27 cellular contexts compared by ENCODE assay signal in the genomic region with DNA sequence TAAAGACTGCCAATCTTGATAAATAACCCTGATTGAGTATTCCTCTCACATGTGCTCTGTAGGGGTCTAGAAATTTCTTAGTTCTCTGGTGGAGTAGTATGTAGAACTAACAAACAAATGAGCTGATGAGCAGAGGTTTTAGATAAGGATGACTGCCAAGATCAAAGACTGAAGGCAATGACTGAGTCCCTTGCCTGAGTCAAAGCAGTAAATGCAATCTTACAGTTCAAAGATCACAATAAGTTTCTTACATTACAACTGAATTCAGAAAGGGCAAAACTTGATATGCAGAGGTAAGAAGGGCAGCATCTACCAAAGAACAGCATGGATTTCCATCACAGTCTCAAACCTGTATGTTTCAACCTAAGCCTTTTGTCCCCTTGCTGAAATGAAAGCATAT.
"Had no signal": no experiment of that assay in that cellular context is flagged by ENCODE, and none has a peak within 500 bp of the region (broad histone marks: within the 10 kb centered on the region; RNA-seq: fewer than 3 reads in every experiment).

No MANE protein-coding gene starts in this region.

- H3K27ac ChIP-seq: ascending aorta, breast epithelium, cardiac muscle cell, coronary artery, dorsolateral prefrontal cortex had no signal

- H3K9me3 Mint-ChIP-seq: activated CD4-positive, alpha-beta T cell treated with anti-CD3 and anti-CD28 coated beads, Interleukin-2, amount 10 ng/mL, durations not matched to agents 7 days and 5 days; activated naive CD8-positive, alpha-beta T cell treated with anti-CD3 and anti-CD28 coated beads, Interleukin-2, amount 10 ng/mL, durations not matched to agents 7 days and 5 days; activated T-helper 2 cell treated with anti-CD3 and anti-CD28 coated beads, Interferon-gamma antibody, Interleukin-2, Interleukin-4, amounts not matched to agents 10 μg/mL and 5 μg/mL and 100 μg/mL, durations not matched to agents 14 hours and 24 hours and 36 hours; endodermal cell had no signal

- H3K36me3 ChIP-seq: ascending aorta, breast epithelium, cardiac muscle cell had no signal

- H3K27ac Mint-ChIP-seq: activated CD4-positive, alpha-beta T cell treated with anti-CD3 and anti-CD28 coated beads, Interleukin-2, amount 10 ng/mL, durations not matched to agents 7 days and 5 days; activated CD8-positive, alpha-beta T cell treated with anti-CD3 and anti-CD28 coated beads for 36 hours; activated naive CD4-positive, alpha-beta T cell treated with anti-CD3 and anti-CD28 coated beads, Interleukin-2, amount 10 ng/mL, durations not matched to agents 7 days and 5 days; activated naive CD4-positive, alpha-beta T cell treated with anti-CD3 and anti-CD28 coated beads, Interleukin-2, amount 50 U/mL, for 72 hours; activated naive CD8-positive, alpha-beta T cell treated with anti-CD3 and anti-CD28 coated beads, Interleukin-2, amount 10 ng/mL, durations not matched to agents 7 days and 5 days; activated T-helper 2 cell treated with anti-CD3 and anti-CD28 coated beads, Interferon-gamma antibody, Interleukin-2, Interleukin-4, amounts not matched to agents 10 μg/mL and 5 μg/mL and 100 μg/mL, durations not matched to agents 14 hours and 24 hours and 36 hours; brain; dendritic cell treated with granulocyte-macrophage colony-stimulating factor and Interleukin-4, amounts not matched to agents 40 ng/mL and 50 ng/mL, for 4 days; endodermal cell had no signal

- H3K4me1 Mint-ChIP-seq: activated CD4-positive, alpha-beta T cell treated with anti-CD3 and anti-CD28 coated beads, Interleukin-2, amount 10 ng/mL, durations not matched to agents 7 days and 5 days; activated naive CD4-positive, alpha-beta T cell treated with anti-CD3 and anti-CD28 coated beads, Interleukin-2, amount 10 ng/mL, durations not matched to agents 7 days and 5 days; activated naive CD8-positive, alpha-beta T cell treated with anti-CD3 and anti-CD28 coated beads, Interleukin-2, amount 10 ng/mL, durations not matched to agents 7 days and 5 days; brain had no signal

- ATAC-seq: activated CD8-positive, alpha-beta T cell treated with anti-CD3 and anti-CD28 coated beads for 36 hours; activated naive CD4-positive, alpha-beta T cell treated with anti-CD3 and anti-CD28 coated beads, Interleukin-2, amount 50 U/mL, for 72 hours; activated T-cell treated with anti-CD3 and anti-CD28 coated beads, Interleukin-2, amount 50 U/mL, for 4 hours; esophagus mucosa had no signal

- H3K4me1 ChIP-seq: ascending aorta, breast epithelium had no signal

- H3K4me3 Mint-ChIP-seq: activated CD4-positive, alpha-beta T cell treated with anti-CD3 and anti-CD28 coated beads, Interleukin-2, amount 10 ng/mL, durations not matched to agents 7 days and 5 days; activated CD8-positive, alpha-beta T cell treated with anti-CD3 and anti-CD28 coated beads for 36 hours; activated naive CD4-positive, alpha-beta T cell treated with anti-CD3 and anti-CD28 coated beads, Interleukin-2, amount 10 ng/mL, durations not matched to agents 7 days and 5 days; activated naive CD8-positive, alpha-beta T cell treated with anti-CD3 and anti-CD28 coated beads, Interleukin-2, amount 10 ng/mL, durations not matched to agents 7 days and 5 days; activated T-cell treated with anti-CD3 and anti-CD28 coated beads, Interleukin-2, amount 50 U/mL, for 4 hours; brain; dendritic cell treated with granulocyte-macrophage colony-stimulating factor and Interleukin-4, amounts not matched to agents 40 ng/mL and 50 ng/mL, for 4 days; endodermal cell had no signal

- DNase-seq: activated CD4-positive, alpha-beta T cell treated with anti-CD3 and anti-CD28 coated beads for 4 hours; activated CD4-positive, alpha-beta T cell treated with anti-CD3 and anti-CD28 coated beads, Interleukin-2, amount 10 ng/mL, durations not matched to agents 7 days and 5 days; activated CD4-positive, alpha-beta T cell treated with anti-CD3 and anti-CD28 coated beads, Interleukin-2, amount 50 U/mL, for 48 hours; activated CD4-positive, CD25-positive, alpha-beta regulatory T cell; activated CD4-positive, CD25-positive, alpha-beta regulatory T cell treated with anti-CD3 and anti-CD28 coated beads, Interleukin-2, amount 50 U/mL, for 72 hours; activated CD8-positive, alpha-beta memory T cell treated with anti-CD3 and anti-CD28 coated beads for 24 hours; activated CD8-positive, alpha-beta T cell treated with anti-CD3 and anti-CD28 coated beads for 36 hours; activated effector memory CD4-positive, alpha-beta T cell treated with anti-CD3 and anti-CD28 coated beads, Interleukin-2, amount 50 U/mL, for 16 hours; activated naive CD4-positive, alpha-beta T cell treated with anti-CD3 and anti-CD28 coated beads, Interleukin-2, amount 10 ng/mL, durations not matched to agents 7 days and 5 days; activated naive CD8-positive, alpha-beta T cell treated with anti-CD3 and anti-CD28 coated beads, Interleukin-2, amount 10 ng/mL, durations not matched to agents 7 days and 5 days; activated T-cell treated with anti-CD3 and anti-CD28 coated beads, Interleukin-2, amount 50 U/mL, for 4 hours; central memory CD4-positive, alpha-beta T cell; dorsolateral prefrontal cortex; effector memory CD4-positive, alpha-beta T cell; endodermal cell; foreskin fibroblast; head of caudate nucleus; T-helper 2 cell had no signal

- H3K36me3 Mint-ChIP-seq: activated naive CD4-positive, alpha-beta T cell treated with anti-CD3 and anti-CD28 coated beads, Interleukin-2, amount 10 ng/mL, durations not matched to agents 7 days and 5 days; activated naive CD4-positive, alpha-beta T cell treated with anti-CD3 and anti-CD28 coated beads, Interleukin-2, amount 50 U/mL, for 72 hours; activated naive CD8-positive, alpha-beta T cell treated with anti-CD3 and anti-CD28 coated beads, Interleukin-2, amount 10 ng/mL, durations not matched to agents 7 days and 5 days; brain had no signal

- H3K27me3 Mint-ChIP-seq: activated CD4-positive, alpha-beta T cell treated with anti-CD3 and anti-CD28 coated beads, Interleukin-2, amount 10 ng/mL, durations not matched to agents 7 days and 5 days; activated CD8-positive, alpha-beta T cell treated with anti-CD3 and anti-CD28 coated beads for 36 hours; activated naive CD4-positive, alpha-beta T cell treated with anti-CD3 and anti-CD28 coated beads, Interleukin-2, amount 10 ng/mL, durations not matched to agents 7 days and 5 days; activated naive CD8-positive, alpha-beta T cell treated with anti-CD3 and anti-CD28 coated beads, Interleukin-2, amount 10 ng/mL, durations not matched to agents 7 days and 5 days; dendritic cell treated with granulocyte-macrophage colony-stimulating factor and Interleukin-4, amounts not matched to agents 40 ng/mL and 50 ng/mL, for 4 days had no signal

- H3K27me3 ChIP-seq: ascending aorta, breast epithelium, cardiac muscle cell, dorsolateral prefrontal cortex had no signal

- H3K4me3 ChIP-seq: ascending aorta, breast epithelium, cardiac muscle cell, coronary artery, dorsolateral prefrontal cortex had no signal
